Comparison of ENCODE assay signal across 1 cellular context in the genomic region with DNA sequence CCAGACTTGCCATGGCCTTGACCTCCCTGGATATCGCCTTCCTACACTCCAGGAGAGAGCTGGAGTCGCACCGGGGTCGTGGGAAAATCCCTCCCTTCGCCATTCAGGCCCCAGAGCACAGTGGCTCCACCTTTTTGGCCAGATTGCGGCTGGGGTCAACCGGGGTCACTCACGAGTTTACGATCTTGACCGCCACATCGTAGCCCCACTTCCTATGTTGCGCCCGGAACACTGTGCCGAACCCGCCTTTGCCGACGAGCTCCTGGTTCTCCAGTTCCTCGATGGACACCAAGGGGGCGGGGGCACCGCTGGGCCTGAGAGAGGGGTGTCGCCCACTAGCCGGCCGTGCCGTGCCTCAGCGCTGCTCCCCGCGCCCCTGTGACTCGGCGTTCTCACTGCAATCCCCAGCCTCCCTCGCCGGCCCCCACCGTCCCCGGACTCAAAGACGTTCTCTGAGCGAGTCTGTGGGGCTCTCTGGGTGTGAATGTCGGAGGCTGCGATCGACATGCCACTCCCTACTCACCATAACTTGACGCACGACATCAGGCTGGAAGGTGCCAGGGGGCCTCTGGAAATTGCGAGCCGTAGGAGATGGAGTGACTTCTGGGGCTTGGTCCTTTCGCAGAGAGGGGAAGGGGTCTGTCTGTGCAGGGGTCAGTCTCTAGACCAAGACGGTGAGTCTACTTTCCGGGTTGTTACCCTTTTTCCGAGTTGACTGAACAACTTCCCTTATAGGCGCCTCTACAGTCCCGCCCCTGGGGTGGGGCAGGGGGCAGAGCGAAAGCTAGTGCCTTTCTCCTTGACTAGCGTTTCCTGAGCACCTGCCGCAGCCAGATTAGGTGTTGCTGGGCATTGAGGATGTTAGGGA.
TF ChIP-seq lines count a peak whose summit lies in the region.

RIPK3 (minus strand) TSS at position 708 of the 868 bp plus-strand sequence; CDS start at position 543, 165 bp downstream.

TF ChIP-seq in H1, 55 proteins besides CTCF, POLR2A, EP300 and RAD21 (continued from another document):
- TF ChIP-seq KDM4A (IDR thresholded peaks at IDR 0.05; ENCODE audit: low read depth, low read length, severe bottlenecking) (peak; percentile 76), KDM5A (IDR thresholded peaks at IDR 0.05; ENCODE audit: low read length) (no peak), CHD7 (IDR thresholded peaks at IDR 0.05; ENCODE audit: insufficient replicate concordance, low read length) (no peak), EZH2 (IDR thresholded peaks at IDR 0.05; ENCODE audit: low read depth, low read length, severe bottlenecking) (peak; percentile 83), FOSL1 (IDR thresholded peaks at IDR 0.05; ENCODE audit: insufficient read depth, low read depth, low read length) (no peak), POU5F1 (IDR thresholded peaks at IDR 0.05; ENCODE audit: low read depth, low read length) (no peak), KDM1A (IDR thresholded peaks at IDR 0.05; ENCODE audit: borderline replicate concordance, low read length) (no peak), HDAC6 (IDR thresholded peaks at IDR 0.05; ENCODE audit: low read depth, low read length) (no peak), RXRA (IDR thresholded peaks at IDR 0.05; ENCODE audit: insufficient read depth, low read depth, low read length) (0 out of 2 replicates have a peak, but pooled peaks have one; percentile 19), BCL11A (IDR thresholded peaks at IDR 0.05; ENCODE audit: low read depth in 2 of 2, low read length in 2 of 2) (no peak), TAF1 (IDR thresholded peaks at IDR 0.05; ENCODE audit: low read depth, low read length) (0 out of 2 replicates have a peak, but pooled peaks have one; percentile 32), SIX5 (IDR thresholded peaks at IDR 0.05; ENCODE audit: low read depth, low read length) (no peak), SUZ12 (IDR thresholded peaks at IDR 0.05; ENCODE audit: low read length) (peak; percentile 70), ASH2L (IDR thresholded peaks at IDR 0.05; ENCODE audit: low read length) (peak; percentile 55), CBX8 (IDR thresholded peaks at IDR 0.05; ENCODE audit: borderline replicate concordance, low read depth, low read length) (no peak), ATF2 (IDR thresholded peaks at IDR 0.05; ENCODE audit: low read length) (no peak), SIRT6 (IDR thresholded peaks at IDR 0.05; ENCODE audit: low read length) (no peak), E2F6 (IDR thresholded peaks at IDR 0.05) (0 out of 2 replicates have a peak, but pooled peaks have one; percentile 23), JUN (IDR thresholded peaks at IDR 0.05; ENCODE audit: low read depth, low read length) (no peak), ATF3 (IDR thresholded peaks at IDR 0.05; ENCODE audit: insufficient read depth, low read depth, low read length) (no peak), TAF7 (optimal IDR thresholded peaks at IDR 0.05; ENCODE audit: borderline replicate concordance, low read depth, low read length) (no peak), JUND (IDR thresholded peaks at IDR 0.05; ENCODE audit: low read length) (no peak)
